22 cellular contexts compared by ENCODE assay signal in the genomic region with DNA sequence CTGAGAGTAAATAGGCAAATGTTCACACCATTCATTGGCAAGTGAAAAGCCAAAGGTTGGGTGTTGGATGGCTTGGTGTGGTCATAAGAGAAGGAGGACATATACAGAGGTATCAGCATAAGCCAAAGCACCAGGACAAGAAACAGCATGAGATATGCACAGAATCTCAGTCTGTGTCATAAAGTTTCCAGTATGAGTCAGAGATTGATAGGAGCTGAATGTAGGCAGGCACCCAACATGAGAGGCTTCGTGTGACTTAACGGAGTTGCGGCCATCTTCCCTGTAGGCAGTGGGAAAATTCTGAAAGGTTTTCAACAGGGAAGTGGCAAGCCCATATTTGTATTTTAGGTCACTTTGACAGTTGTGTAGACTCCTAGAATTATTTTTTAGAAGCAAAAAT. TPM values are rescaled to one million over a fixed set of nuclear protein-coding genes. Genes with fewer than 3 reads are reported as not detected.
A peak's percentile ranks its signal among the peaks of the same experiment; 100 is the strongest.
DNase-seq lines count a peak whose midpoint lies in the region; ATAC-seq, FAIRE-seq and TF ChIP-seq lines count a peak whose summit lies in the region.
"Had no signal": no experiment of that assay in that cellular context is flagged by ENCODE, and none has a peak within 500 bp of the region (broad histone marks: within the 10 kb centered on the region; RNA-seq: fewer than 3 reads in every experiment).

No MANE protein-coding gene starts in this region.

- no peaks in the 10 kb centered on the region for H3K27me3 ChIP-seq in astrocyte (ENCODE audit: insufficient read depth, low read length)
- H3K27me3 ChIP-seq: ascending aorta, neutrophil, thyroid gland had no signal

- H4K20me1 ChIP-seq in astrocyte (ENCODE audit: insufficient read depth, low read length) = no peaks in the 10 kb centered on the region

- no peak for FAIRE-seq in astrocyte (lab: Jason Lieb, UNC)
- FAIRE-seq: A549, islet of Langerhans had no signal

- no peaks in the 10 kb centered on the region for H3K36me3 Mint-ChIP-seq in astrocyte (ENCODE audit: low read depth, unreplicated experiment)

- no peaks in the 10 kb centered on the region for H3K9me3 ChIP-seq in astrocyte (ENCODE audit: insufficient read depth, low read depth, low read length)
- H3K9me3 ChIP-seq: A549, ascending aorta, neutrophil, thyroid gland had no signal

- H3K27ac ChIP-seq in astrocyte (ENCODE audit: low read depth, low read length) = no peak overlapping the region
- H3K27ac ChIP-seq: A549, ascending aorta, epithelial cell of prostate, KMS-11, neutrophil, thyroid gland had no signal

- no peaks in the 10 kb centered on the region for H3K27me3 Mint-ChIP-seq in stimulated activated naive CD8-positive, alpha-beta T cell treated with anti-CD3 and anti-CD28 coated beads, Interleukin-15, amount 100 ng/mL, for 72 hours
- peaks cover 5% of the 10 kb centered on the region for H3K27me3 Mint-ChIP-seq in astrocyte (ENCODE audit: low read depth, unreplicated experiment)

- H3K4me2 ChIP-seq in astrocyte (ENCODE audit: low read length) = no peak overlapping the region
- H3K4me2 ChIP-seq: A549, KMS-11 had no signal

- H3K79me2 ChIP-seq in astrocyte (ENCODE audit: insufficient read depth, low read length) = no peaks in the 10 kb centered on the region

- no peak overlapping the region for H3K27ac Mint-ChIP-seq in stimulated activated naive CD8-positive, alpha-beta T cell treated with anti-CD3 and anti-CD28 coated beads, Interleukin-15, amount 100 ng/mL, for 72 hours
- no peak overlapping the region for H3K27ac Mint-ChIP-seq in astrocyte (ENCODE audit: unreplicated experiment)
- H3K27ac Mint-ChIP-seq: T-helper 1 cell treated with Interleukin-12 subunit alpha and Interleukin-12 subunit beta and Interleukin-4 antibody, amounts not matched to agents 30 μg/mL and 1 μg/mL, for 36 hours had no signal

- no peaks in the 10 kb centered on the region for H3K9me3 Mint-ChIP-seq in stimulated activated naive CD8-positive, alpha-beta T cell treated with anti-CD3 and anti-CD28 coated beads, Interleukin-15, amount 100 ng/mL, for 72 hours
- H3K9me3 Mint-ChIP-seq in astrocyte (ENCODE audit: unreplicated experiment) = no peaks in the 10 kb centered on the region
- H3K9me3 Mint-ChIP-seq: T-helper 1 cell treated with Interleukin-12 subunit alpha and Interleukin-12 subunit beta and Interleukin-4 antibody, amounts not matched to agents 30 μg/mL and 1 μg/mL, for 36 hours had no signal

- no peaks in the 10 kb centered on the region for H3K4me1 ChIP-seq in astrocyte (ENCODE audit: insufficient read depth, low read length)
- H3K4me1 ChIP-seq: A549, ascending aorta, thyroid gland had no signal

- H2AFZ ChIP-seq in astrocyte (ENCODE audit: low read depth, low read length) = no peak overlapping the region

- no peak for DNase-seq in stimulated activated naive CD8-positive, alpha-beta T cell treated with anti-CD3 and anti-CD28 coated beads, Interleukin-15, Interleukin-2, amounts not matched to agents 100 U/mL and 50 U/mL, for 24 hours
- DNase-seq in stimulated activated naive CD8-positive, alpha-beta T cell treated with anti-CD3 and anti-CD28 coated beads, Interleukin-15, amount 100 ng/mL, for 72 hours = no peak
- DNase-seq in astrocyte (ENCODE audit: low read depth) (peak; percentile 48), OCI-M2 (lab: John Stamatoyannopoulos, UW; ENCODE audit: unreplicated experiment) (no peak), AML-193 (lab: John Stamatoyannopoulos, UW) (no peak)
- DNase-seq in stimulated activated CD4-positive, alpha-beta T cell treated with anti-CD3 and anti-CD28 coated beads, Interleukin-2, amount 100 ng/mL, for 48 hours = no peak
- DNase-seq: activated CD4-positive, CD25-positive, alpha-beta regulatory T cell; cortex of kidney; DND-41; mesenchymal stem cell; NCI-H1417 treated with DMSO at 0.1 percent for 48 hours; NCI-H2227 treated with DMSO at 0.1 percent for 48 hours; thyroid gland had no signal

- H3K36me3 ChIP-seq in astrocyte (ENCODE audit: insufficient read depth, low read length) = no peaks in the 10 kb centered on the region
- H3K36me3 ChIP-seq: ascending aorta, neutrophil, thyroid gland had no signal

- TF ChIP-seq CTCF in astrocyte (IDR thresholded peaks at IDR 0.05; ENCODE audit: insufficient read depth, low read depth, low read length) = no peak

- peak; percentile 43 for ATAC-seq in stimulated activated naive CD8-positive, alpha-beta T cell treated with anti-CD3 and anti-CD28 coated beads, Interleukin-15, Interleukin-2, amounts not matched to agents 100 U/mL and 50 U/mL, for 24 hours
- ATAC-seq in stimulated activated naive CD8-positive, alpha-beta T cell treated with anti-CD3 and anti-CD28 coated beads, Interleukin-15, amount 100 ng/mL, for 72 hours = no peak
- ATAC-seq in HG02870 (IDR thresholded peaks at IDR 0.05; ENCODE audit: unreplicated experiment) (peak; percentile 94), HG03521 (IDR thresholded peaks at IDR 0.05; ENCODE audit: unreplicated experiment) (no peak)
- ATAC-seq: A549 had no signal

- no peaks in the 10 kb centered on the region for H3K4me1 Mint-ChIP-seq in stimulated activated naive CD8-positive, alpha-beta T cell treated with anti-CD3 and anti-CD28 coated beads, Interleukin-15, amount 100 ng/mL, for 72 hours
- peaks cover 2% of the 10 kb centered on the region for H3K4me1 Mint-ChIP-seq in astrocyte (ENCODE audit: low read depth, unreplicated experiment)

- H3K4me3 ChIP-seq in astrocyte (ENCODE audit: insufficient read depth, low read depth, low read length) = no peak overlapping the region
- H3K4me3 ChIP-seq: A549, ascending aorta, thyroid gland had no signal

- no peak overlapping the region for H3K9ac ChIP-seq in astrocyte (ENCODE audit: low read length)
- H3K9ac ChIP-seq: KMS-11 had no signal

- H3K4me3 Mint-ChIP-seq in stimulated activated naive CD8-positive, alpha-beta T cell treated with anti-CD3 and anti-CD28 coated beads, Interleukin-15, amount 100 ng/mL, for 72 hours = no peak overlapping the region
- H3K4me3 Mint-ChIP-seq in astrocyte (ENCODE audit: unreplicated experiment) = no peak overlapping the region
- H3K4me3 Mint-ChIP-seq: T-helper 1 cell treated with Interleukin-12 subunit alpha and Interleukin-12 subunit beta and Interleukin-4 antibody, amounts not matched to agents 30 μg/mL and 1 μg/mL, for 36 hours had no signal

RNA-seq across cellular contexts. Expression of gene SNCAIP, which starts 54.5 kb away (rescaled TPM):
- 0.84 and 1.7 TPM in 2 replicates for total RNA-seq in astrocyte

Comparison
In these comparisons a context has a peak if more than half of its experiments do, and no peak if none do; other contexts are left out.
1. ATAC-seq: peak in stimulated activated naive CD8-positive, alpha-beta T cell treated with anti-CD3 and anti-CD28 coated beads, Interleukin-15, Interleukin-2, amounts not matched to agents 100 U/mL and 50 U/mL, for 24 hours (single experiment) and HG02870 (single experiment); none in stimulated activated naive CD8-positive, alpha-beta T cell treated with anti-CD3 and anti-CD28 coated beads, Interleukin-15, amount 100 ng/mL, for 72 hours (single experiment) and HG03521 (single experiment).